Comparison of ENCODE assay signal across 8 cellular contexts in genomic region chr6:2840794-2841061, GRCh38. TPM values are rescaled to one million over a fixed set of nuclear protein-coding genes. Genes with fewer than 3 reads are reported as not detected.
DNase-seq lines count a peak whose midpoint lies in the region; ATAC-seq and TF ChIP-seq lines count a peak whose summit lies in the region.

No MANE protein-coding gene starts in this region.

- H3K4me2 ChIP-seq in HCT116 (ENCODE audit: low read length) (peak overlapping the region; percentile 96), hepatocyte (peak overlapping the region; percentile 85)

- H3K36me3 ChIP-seq in HCT116 (ENCODE audit: control insufficient read depth in 1 of 2, insufficient read depth in 2 of 2, low read length in 2 of 2) (peaks cover 7 to 8% of the 10 kb centered on the region in 2 experiments; a peak in 2 of 4 replicates), hepatocyte (replicated peaks; ENCODE audit: insufficient read depth, low read depth) (no peaks in the 10 kb centered on the region)

- H3K27ac ChIP-seq in HCT116 (ENCODE audit: low read depth, low read length) (peak overlapping the region; percentile 64), hepatocyte (peak overlapping the region; percentile 95), skin epidermis (peak overlapping the region; percentile 88 to 99 (median 97))

- H3K79me2 ChIP-seq in HCT116 (ENCODE audit: insufficient read depth, low read length) = peaks cover 10% of the 10 kb centered on the region; the same call in 1 of the 2 replicates
- peaks cover 12% of the 10 kb centered on the region for H3K79me2 ChIP-seq in hepatocyte

- intact Hi-C loops in HCT116 (cut with micrococcal nuclease) = no loop called here

- POLR2A ChIA-PET in HCT116 (lab: Charles Lee) = interaction anchor here (0.7 to 2.3 kb wide), 17 partner anchors 9 to 189 kb away, joined by 3 to 22 read pairs (median 8); no protein-coding TSS in a partner anchor

- no peak overlapping the region for H2AFZ ChIP-seq in HCT116 (ENCODE audit: low read depth, low read length, poor library complexity, severe bottlenecking)
- H2AFZ ChIP-seq in hepatocyte = no peak overlapping the region

- no peak for ATAC-seq in HCT116
- no peak for ATAC-seq in activated T-helper 17 cell treated with anti-CD3 and anti-CD28 coated beads, Interleukin-2, amount 50 U/mL, for 72 hours (replicated peaks)

- no peaks in the 10 kb centered on the region for H3K9me3 Mint-ChIP-seq in activated T-helper 17 cell treated with anti-CD3 and anti-CD28 coated beads, Interleukin-2, amount 50 U/mL, for 72 hours

- H4K20me1 ChIP-seq in HCT116 (ENCODE audit: insufficient read depth) (no peaks in the 10 kb centered on the region), hepatocyte (ENCODE audit: insufficient read depth, poor library complexity, severe bottlenecking) (no peaks in the 10 kb centered on the region)

- H3K4me1 Mint-ChIP-seq in activated T-helper 17 cell treated with anti-CD3 and anti-CD28 coated beads, Interleukin-2, amount 50 U/mL, for 72 hours = peaks cover 33% of the 10 kb centered on the region

- no peak for TF ChIP-seq CTCF in HCT116 (IDR thresholded peaks at IDR 0.05 in 2 of 3, conservative IDR thresholded peaks at IDR 0.05 in 1 of 3; ENCODE audit: borderline replicate concordance in 1 of 3, insufficient read depth in 1 of 3, low read depth in 2 of 3, low read length in 2 of 3)
- no peak for TF ChIP-seq CTCF in hepatocyte (IDR thresholded peaks at IDR 0.05; ENCODE audit: poor library complexity)

- no TSS peak for BruUV-seq in HCT116 (replicated peaks; lab: Mats Ljungman, UMichigan)

- H3K27me3 ChIP-seq in HCT116 (ENCODE audit: insufficient read depth, low read length) (no peaks in the 10 kb centered on the region), hepatocyte (no peaks in the 10 kb centered on the region)

- peak overlapping the region; percentile 89 for H3K4me3 Mint-ChIP-seq in activated T-helper 17 cell treated with anti-CD3 and anti-CD28 coated beads, Interleukin-2, amount 50 U/mL, for 72 hours

- no peaks in the 10 kb centered on the region for H3K27me3 Mint-ChIP-seq in activated T-helper 17 cell treated with anti-CD3 and anti-CD28 coated beads, Interleukin-2, amount 50 U/mL, for 72 hours

- 60% methylated on average over 3 of the region's 3 CpGs for WGBS in hepatocyte (ENCODE audit: low lambda C conversion rate, missing lambda C conversion rate)

- no peaks in the 10 kb centered on the region for H3K9me3 ChIP-seq in HCT116 (ENCODE audit: control insufficient read depth in 1 of 2, insufficient read depth in 1 of 2, low read depth in 1 of 2, low read length in 2 of 2)
- H3K9me3 ChIP-seq in hepatocyte (ENCODE audit: low read depth) = no peaks in the 10 kb centered on the region

- H3K9me2 ChIP-seq in HCT116 (ENCODE audit: insufficient read depth) (no peaks in the 10 kb centered on the region), hepatocyte (replicated peaks; ENCODE audit: insufficient read depth) (no peaks in the 10 kb centered on the region)

- H3K27ac Mint-ChIP-seq in activated T-helper 17 cell treated with anti-CD3 and anti-CD28 coated beads, Interleukin-2, amount 50 U/mL, for 72 hours = peak overlapping the region; percentile 91

- H3K9ac ChIP-seq in HCT116 (ENCODE audit: low read length) = peak overlapping the region; percentile 73

- CTCF ChIA-PET in HCT116 (lab: Charles Lee) = interaction anchor here (1.5 to 1.7 kb wide), 2 partner anchors 49 to 71 kb away, joined by 4 to 20 read pairs; no protein-coding TSS in a partner anchor

- no peak for TF ChIP-seq RAD21 in HCT116 (IDR thresholded peaks at IDR 0.05; ENCODE audit: low read depth)

- peak overlapping the region; percentile 70 to 71 for H3K4me3 ChIP-seq in HCT116 (replicated peaks in 1 of 2; ENCODE audit: low read depth in 1 of 2, low read length in 2 of 2)
- H3K4me3 ChIP-seq in hepatocyte = peak overlapping the region; percentile 17
- peak overlapping the region; percentile 42 to 66 (median 57) for H3K4me3 ChIP-seq in skin epidermis

- H3K4me1 ChIP-seq in HCT116 (ENCODE audit: control insufficient read depth in 1 of 2, insufficient read depth in 2 of 2, low read length in 2 of 2) (peaks cover 50 to 71% of the 10 kb centered on the region in 2 experiments), hepatocyte (ENCODE audit: insufficient read depth) (peaks cover 32% of the 10 kb centered on the region)

- DNase-seq in HCT116 (ENCODE audit: low read depth, low spot score) (no peak), hepatocyte (ENCODE audit: low spot score) (no peak), D341Med (ENCODE audit: low spot score) (no peak), NCI-H1105 (lab: John Stamatoyannopoulos, UW) (no peak), erythroblast (lab: John Stamatoyannopoulos, UW) (no peak), EL (no peak)

- H3K36me3 Mint-ChIP-seq in activated T-helper 17 cell treated with anti-CD3 and anti-CD28 coated beads, Interleukin-2, amount 50 U/mL, for 72 hours (ENCODE audit: low read depth) = peaks cover 57% of the 10 kb centered on the region

- no peak for TF ChIP-seq POLR2A in HCT116 (IDR thresholded peaks at IDR 0.05; ENCODE audit: borderline replicate concordance, extremely low read depth, insufficient read depth, insufficient read length)
- no peak for TF ChIP-seq POLR2A in erythroblast (IDR thresholded peaks at IDR 0.05; ENCODE audit: low read length)

- RAD21 ChIA-PET in HCT116 (lab: Charles Lee; ENCODE audit: low non-redundant PET in 1 of 2, low total read pairs in 2 of 2, uncharacterized antibody in 2 of 2, unreplicated experiment in 2 of 2) = interaction anchor here in 1 of 2 experiments (1.2 kb wide), 1 partner anchor 49 kb away, joined by 6 read pairs; no protein-coding TSS in a partner anchor

TF ChIP-seq in HCT116, 20 proteins besides CTCF, POLR2A, EP300 and RAD21 (continues in another document):
- TF ChIP-seq ELF1 (IDR thresholded peaks at IDR 0.05; ENCODE audit: borderline replicate concordance, low read depth) (no peak), ZFX (IDR thresholded peaks at IDR 0.05) (no peak), EZH2phosphoT487 (IDR thresholded peaks at IDR 0.05; ENCODE audit: borderline replicate concordance) (no peak), ATF3 (IDR thresholded peaks at IDR 0.05) (no peak), EGR1 (IDR thresholded peaks at IDR 0.05; ENCODE audit: low read depth) (no peak), TCF7L2 (IDR thresholded peaks at IDR 0.05; ENCODE audit: borderline replicate concordance, extremely low read depth, insufficient read depth, insufficient read length) (no peak), POLR2AphosphoS5 (IDR thresholded peaks at IDR 0.05; ENCODE audit: low read depth, low read length) (no peak), CEBPB (IDR thresholded peaks at IDR 0.05; ENCODE audit: low read depth) (no peak), ZNF274 (IDR thresholded peaks at IDR 0.05; ENCODE audit: low read depth, low read length) (no peak), YY1 (IDR thresholded peaks at IDR 0.05; ENCODE audit: extremely low read depth, insufficient replicate concordance, low read depth, low read length) (no peak), REST (IDR thresholded peaks at IDR 0.05; ENCODE audit: low read depth) (no peak), EZH2 (IDR thresholded peaks at IDR 0.05) (no peak), JUND (IDR thresholded peaks at IDR 0.05) (no peak), SRF (IDR thresholded peaks at IDR 0.05; ENCODE audit: low read depth) (no peak)

RNA-seq across cellular contexts. Expression of gene SERPINB1, which starts 0.9 kb away (rescaled TPM):
- total RNA-seq in HCT116 (2021; ENCODE audit: unreplicated experiment) (73.2 TPM), hepatocyte (48.6 and 57.0 TPM in 2 replicates)
- polyA plus RNA-seq in HCT116 (2012) = 71.4 and 74.9 TPM in 2 replicates
- 10 to 100 TPM; 33.4 to 67.8 TPM for total RNA-seq in activated T-helper 17 cell treated with anti-CD3 and anti-CD28 coated beads, Interleukin-2, amount 50 U/mL, for 72 hours
- 45.9 and 56.5 TPM in 2 replicates for polyA plus RNA-seq in hepatocyte

Comparison
In these comparisons a context has a peak if more than half of its experiments do, and no peak if none do; other contexts are left out.
1. H3K4me3 ChIP-seq: peak in every context shown above with its lines; median percentile 70 in HCT116; 57 in skin epidermis; 17 in hepatocyte.